14 cellular contexts compared by ENCODE assay signal in genomic region chr1:106924360-106924759, GRCh38.
DNase-seq lines count a peak whose midpoint lies in the region; ATAC-seq and TF ChIP-seq lines count a peak whose summit lies in the region.
"Had no signal": no experiment of that assay in that cellular context is flagged by ENCODE, and none has a peak within 500 bp of the region (broad histone marks: within the 10 kb centered on the region; RNA-seq: fewer than 3 reads in every experiment).

No MANE protein-coding gene starts in this region.

- peak overlapping the region; percentile 64 to 86 (median 73) for H3K27ac Mint-ChIP-seq in nephron
- no peak overlapping the region for H3K27ac Mint-ChIP-seq in stimulated activated effector memory CD8-positive, alpha-beta T cell treated with anti-CD3 and anti-CD28 coated beads, Interleukin-12 subunit alpha, Interleukin-12 subunit beta, amount 100 ng/mL, for 72 hours
- H3K27ac Mint-ChIP-seq: activated naive CD8-positive, alpha-beta T cell treated with anti-CD3 and anti-CD28 coated beads for 36 hours; dendritic cell treated with granulocyte-macrophage colony-stimulating factor and Interleukin-4, amounts not matched to agents 40 ng/mL and 50 ng/mL, for 4 days had no signal

- intact Hi-C loops in esophagus squamous epithelium (cut with DNase I): no loop called here

- peaks cover 6% of the 10 kb centered on the region for H3K4me1 Mint-ChIP-seq in nephron
- no peaks in the 10 kb centered on the region for H3K4me1 Mint-ChIP-seq in stimulated activated effector memory CD8-positive, alpha-beta T cell treated with anti-CD3 and anti-CD28 coated beads, Interleukin-12 subunit alpha, Interleukin-12 subunit beta, amount 100 ng/mL, for 72 hours
- H3K4me1 Mint-ChIP-seq: activated naive CD8-positive, alpha-beta T cell treated with anti-CD3 and anti-CD28 coated beads for 36 hours had no signal

- no peaks in the 10 kb centered on the region for H3K79me2 ChIP-seq in OCI-LY3 (ENCODE audit: low read length)

- H3K4me1 ChIP-seq in OCI-LY3 (ENCODE audit: low read length): peaks cover 39% of the 10 kb centered on the region
- no peaks in the 10 kb centered on the region for H3K4me1 ChIP-seq in esophagus squamous epithelium

- H3K36me3 ChIP-seq in OCI-LY3 (replicated peaks; ENCODE audit: low read depth, low read length) (no peaks in the 10 kb centered on the region), esophagus squamous epithelium (no peaks in the 10 kb centered on the region)

- no peak overlapping the region for H3K27ac ChIP-seq in OCI-LY3 (ENCODE audit: low read length)
- H3K27ac ChIP-seq in esophagus squamous epithelium: no peak overlapping the region
- H3K27ac ChIP-seq: C4-2B had no signal

- 36 to 71% methylated on average over 4 to 5 of the region's 5 CpGs for WGBS in esophagus squamous epithelium, 2 donors

- no peaks in the 10 kb centered on the region for H3K9me3 ChIP-seq in OCI-LY3 (ENCODE audit: insufficient read depth, low read length)
- no peaks in the 10 kb centered on the region for H3K9me3 ChIP-seq in esophagus squamous epithelium

- ATAC-seq in HG02588 (IDR thresholded peaks at IDR 0.05; ENCODE audit: unreplicated experiment): no peak
- no peak for ATAC-seq in stimulated activated effector memory CD8-positive, alpha-beta T cell treated with anti-CD3 and anti-CD28 coated beads, Interleukin-12 subunit alpha, Interleukin-12 subunit beta, amount 100 ng/mL, for 72 hours

- no peaks in the 10 kb centered on the region for H3K27me3 Mint-ChIP-seq in nephron (ENCODE audit: low read depth)
- H3K27me3 Mint-ChIP-seq: activated naive CD8-positive, alpha-beta T cell treated with anti-CD3 and anti-CD28 coated beads for 36 hours; dendritic cell treated with granulocyte-macrophage colony-stimulating factor and Interleukin-4, amounts not matched to agents 40 ng/mL and 50 ng/mL, for 4 days had no signal

- peaks cover 6% of the 10 kb centered on the region for H3K9me3 Mint-ChIP-seq in nephron
- peaks cover 14% of the 10 kb centered on the region for H3K9me3 Mint-ChIP-seq in stimulated activated effector memory CD8-positive, alpha-beta T cell treated with anti-CD3 and anti-CD28 coated beads, Interleukin-12 subunit alpha, Interleukin-12 subunit beta, amount 100 ng/mL, for 72 hours
- H3K9me3 Mint-ChIP-seq: activated naive CD8-positive, alpha-beta T cell treated with anti-CD3 and anti-CD28 coated beads for 36 hours had no signal

- peak overlapping the region; percentile 90 for H2AFZ ChIP-seq in OCI-LY3 (ENCODE audit: low read depth, low read length)

- peak overlapping the region; percentile 48 for H3K9ac ChIP-seq in OCI-LY3 (ENCODE audit: low read length)

- TF ChIP-seq POLR2A in esophagus squamous epithelium (IDR thresholded peaks at IDR 0.05): no peak

- H3K27me3 ChIP-seq in OCI-LY3 (ENCODE audit: low read depth, low read length): no peaks in the 10 kb centered on the region
- no peaks in the 10 kb centered on the region for H3K27me3 ChIP-seq in esophagus squamous epithelium

- H3K4me3 ChIP-seq in OCI-LY3 (ENCODE audit: low read length) (peak overlapping the region; percentile 75), esophagus squamous epithelium (no peak overlapping the region)

- peak overlapping the region; percentile 94 for H3K4me2 ChIP-seq in OCI-LY3 (ENCODE audit: low read length)

- TF ChIP-seq CTCF in OCI-LY3 (IDR thresholded peaks at IDR 0.05; ENCODE audit: low read depth, low read length): no peak
- no peak for TF ChIP-seq CTCF in nephron (IDR thresholded peaks at IDR 0.05; ENCODE audit: unreplicated experiment in 3 of 3)
- TF ChIP-seq CTCF in esophagus squamous epithelium (IDR thresholded peaks at IDR 0.05): no peak

- H3K4me3 Mint-ChIP-seq in nephron: peak overlapping the region; percentile 46 to 67 (median 58)
- no peak overlapping the region for H3K4me3 Mint-ChIP-seq in stimulated activated effector memory CD8-positive, alpha-beta T cell treated with anti-CD3 and anti-CD28 coated beads, Interleukin-12 subunit alpha, Interleukin-12 subunit beta, amount 100 ng/mL, for 72 hours
- H3K4me3 Mint-ChIP-seq: activated naive CD8-positive, alpha-beta T cell treated with anti-CD3 and anti-CD28 coated beads for 36 hours; dendritic cell treated with granulocyte-macrophage colony-stimulating factor and Interleukin-4, amounts not matched to agents 40 ng/mL and 50 ng/mL, for 4 days had no signal

- H4K20me1 ChIP-seq in OCI-LY3 (ENCODE audit: insufficient read depth, low read length): no peaks in the 10 kb centered on the region

- DNase-seq in EL (peak; percentile 43), fibroblast of peridontal ligament (ENCODE audit: extremely low read depth) (peak; percentile 35), esophagus squamous epithelium (lab: John Stamatoyannopoulos, UW) (no peak)
- DNase-seq in activated naive CD4-positive, alpha-beta T cell (lab: John Stamatoyannopoulos, UW): no peak
- DNase-seq in stimulated activated effector memory CD8-positive, alpha-beta T cell treated with anti-CD3 and anti-CD28 coated beads, Interleukin-12 subunit alpha, Interleukin-12 subunit beta, amount 100 ng/mL, for 72 hours (ENCODE audit: low spot score in 2 of 2): no peak
- DNase-seq: activated naive CD8-positive, alpha-beta T cell treated with anti-CD3 and anti-CD28 coated beads for 36 hours; MM.1S; NCI-H345; retina had no signal

- H3K36me3 Mint-ChIP-seq in nephron (ENCODE audit: low read depth): no peaks in the 10 kb centered on the region
- no peaks in the 10 kb centered on the region for H3K36me3 Mint-ChIP-seq in stimulated activated effector memory CD8-positive, alpha-beta T cell treated with anti-CD3 and anti-CD28 coated beads, Interleukin-12 subunit alpha, Interleukin-12 subunit beta, amount 100 ng/mL, for 72 hours
- H3K36me3 Mint-ChIP-seq: activated naive CD8-positive, alpha-beta T cell treated with anti-CD3 and anti-CD28 coated beads for 36 hours had no signal

Comparison
In these comparisons a context has a peak if more than half of its experiments do, and no peak if none do; other contexts are left out.
1. DNase-seq: peak in EL (single experiment) and fibroblast of peridontal ligament (single experiment); none in esophagus squamous epithelium (single experiment), activated naive CD4-positive, alpha-beta T cell (0 of 4) and stimulated activated effector memory CD8-positive, alpha-beta T cell treated with anti-CD3 and anti-CD28 coated beads, Interleukin-12 subunit alpha, Interleukin-12 subunit beta, amount 100 ng/mL, for 72 hours (0 of 2).